In genomic region chr12:44874981-44875416, GRCh38 we compare ENCODE assay signal across 10 cellular contexts. TPM values are rescaled to one million over a fixed set of nuclear protein-coding genes. Genes with fewer than 3 reads are reported as not detected.
DNase-seq lines count a peak whose midpoint lies in the region.
"Had no signal": no experiment of that assay in that cellular context is flagged by ENCODE, and none has a peak within 500 bp of the region (broad histone marks: within the 10 kb centered on the region; RNA-seq: fewer than 3 reads in every experiment).

No MANE protein-coding gene starts in this region.

- DNase-seq in NCI-H2081 (lab: John Stamatoyannopoulos, UW) = peak; percentile 5 to 23
- DNase-seq in NCI-H2081 treated with DMSO at 0.1 percent for 48 hours (lab: John Stamatoyannopoulos, UW) = no peak
- DNase-seq in T-helper 1 cell = peak in 3 of 5 donors; percentile 5 to 7 (median 7)
- DNase-seq in neuronal stem cell (ENCODE audit: low spot score) = peak; percentile 37
- no peak for DNase-seq in LoVo (ENCODE audit: low spot score)
- no peak for DNase-seq in activated CD4-positive, CD25-positive, alpha-beta regulatory T cell treated with anti-CD3 and anti-CD28 coated beads, Interleukin-2, amount 50 U/mL, for 72 hours
- DNase-seq in putamen (ENCODE audit: low spot score) = no peak

- H2BK5ac ChIP-seq in neuronal stem cell (ENCODE audit: low read length) = peak overlapping the region; percentile 100

- H2AFZ ChIP-seq in neuronal stem cell (ENCODE audit: low read length) = peak overlapping the region; percentile 99

- H3K4me2 ChIP-seq in neuronal stem cell (ENCODE audit: insufficient read depth, low read length, poor library complexity, severe bottlenecking) = peak overlapping the region; percentile 48

- H3K18ac ChIP-seq in neuronal stem cell (ENCODE audit: low read length) = peak overlapping the region; percentile 94

- no peak overlapping the region for H2BK120ac ChIP-seq in neuronal stem cell (ENCODE audit: low read depth, low read length)

- no peak overlapping the region for H4K91ac ChIP-seq in neuronal stem cell (ENCODE audit: low read depth, low read length, poor library complexity)

- H2AK5ac ChIP-seq in neuronal stem cell (ENCODE audit: low read depth, low read length) = peak overlapping the region; percentile 95

- H3K79me1 ChIP-seq in neuronal stem cell (ENCODE audit: low read depth, low read length) = peaks cover 2% of the 10 kb centered on the region

- 1% methylated on average over 12 of the region's 12 CpGs for WGBS in ectodermal cell, 2 experiments
- no CpG with 5 or more reads among the region's 12 CpGs for WGBS in neuronal stem cell (ENCODE audit: extremely low coverage in 2 of 2, insufficient read length in 2 of 2, insufficient replicate concordance in 1 of 2), 2 donors

- H3K36me3 ChIP-seq in ectodermal cell (ENCODE audit: control insufficient read depth, insufficient read depth, low read length) = no peaks in the 10 kb centered on the region
- H3K36me3 ChIP-seq in neuronal stem cell (replicated peaks in 1 of 2; ENCODE audit: control insufficient read depth in 2 of 2, insufficient read depth in 2 of 2, low read length in 2 of 2) = peaks cover 2 to 28% of the 10 kb centered on the region in 2 donors
- H3K36me3 ChIP-seq: neutrophil, SJSA1 had no signal

- peak overlapping the region; percentile 54 for H2BK12ac ChIP-seq in neuronal stem cell (ENCODE audit: low read length)

- peaks cover 9% of the 10 kb centered on the region for H3K27me3 ChIP-seq in ectodermal cell (ENCODE audit: control insufficient read depth, insufficient read depth, low read length, poor library complexity, severe bottlenecking)
- H3K27me3 ChIP-seq in neuronal stem cell (ENCODE audit: control insufficient read depth in 3 of 3, insufficient read depth in 3 of 3, low read depth in 1 of 3, low read length in 3 of 3) = no peaks in the 10 kb centered on the region

- no peak overlapping the region for H3K4ac ChIP-seq in neuronal stem cell (ENCODE audit: low read length)

- H3K23ac ChIP-seq in neuronal stem cell (ENCODE audit: low read depth, low read length, poor library complexity) = peak overlapping the region; percentile 25

- H2BK15ac ChIP-seq in neuronal stem cell (ENCODE audit: low read length) = peak overlapping the region; percentile 47

- H3K27ac ChIP-seq in ectodermal cell (ENCODE audit: insufficient read depth, low read depth, low read length, poor library complexity, severe bottlenecking) (no peak overlapping the region), neuronal stem cell (replicated peaks; ENCODE audit: low read length) (peak overlapping the region; percentile 94)
- H3K27ac ChIP-seq: neutrophil, SJSA1 had no signal

- peak overlapping the region; percentile 69 for H3K4me3 ChIP-seq in ectodermal cell (ENCODE audit: insufficient read depth, low read depth, low read length)
- H3K4me3 ChIP-seq in neuronal stem cell (ENCODE audit: low read length in 2 of 2) = peak overlapping the region; percentile 73 to 86
- H3K4me3 ChIP-seq: SJSA1 had no signal

- H3K4me1 ChIP-seq in ectodermal cell (ENCODE audit: control insufficient read depth, insufficient read depth, low read length) (peaks cover 12% of the 10 kb centered on the region), neuronal stem cell (ENCODE audit: control insufficient read depth in 2 of 2, insufficient read depth in 1 of 2, low read depth in 1 of 2, low read length in 2 of 2) (peaks cover 2 to 5% of the 10 kb centered on the region in 2 donors)

- peak overlapping the region; percentile 80 for H3K9ac ChIP-seq in neuronal stem cell (ENCODE audit: low read depth, low read length, poor library complexity)

- no peak overlapping the region for H4K8ac ChIP-seq in neuronal stem cell (ENCODE audit: low read depth, low read length)

- peak overlapping the region; percentile 51 for H3K14ac ChIP-seq in neuronal stem cell (ENCODE audit: low read length)

- H3K9me3 ChIP-seq in ectodermal cell (ENCODE audit: control insufficient read depth, low read length) = no peaks in the 10 kb centered on the region
- peaks cover 1 to 21% of the 10 kb centered on the region in 2 donors for H3K9me3 ChIP-seq in neuronal stem cell (replicated peaks in 1 of 2; ENCODE audit: control insufficient read depth in 2 of 2, insufficient read depth in 1 of 2, low read depth in 1 of 2, low read length in 2 of 2)
- H3K9me3 ChIP-seq: neutrophil, SJSA1 had no signal

RNA-seq across cellular contexts. Expression of gene NELL2, which starts 1.1 kb away (rescaled TPM):
- polyA plus RNA-seq in ectodermal cell (2013, experiment 1 of 4) = 111 TPM
- 139 TPM for polyA plus RNA-seq in ectodermal cell (2013, experiment 2 of 4)
- polyA plus RNA-seq in ectodermal cell (2013, experiment 3 of 4) = 93.4 TPM
- polyA plus RNA-seq in ectodermal cell (2013, experiment 4 of 4) = 120 TPM
- 243 TPM for polyA plus RNA-seq in neuronal stem cell (2013, experiment 1 of 2)
- polyA plus RNA-seq in neuronal stem cell (2013, experiment 2 of 2) = 245 TPM

Comparison
In these comparisons a context has a peak if more than half of its experiments do, and no peak if none do; other contexts are left out.
1. DNase-seq: peak in NCI-H2081 (2 of 2), T-helper 1 cell (3 of 5) and neuronal stem cell (single experiment); none in NCI-H2081 treated with DMSO at 0.1 percent for 48 hours (single experiment), LoVo (single experiment), activated CD4-positive, CD25-positive, alpha-beta regulatory T cell treated with anti-CD3 and anti-CD28 coated beads, Interleukin-2, amount 50 U/mL, for 72 hours (single experiment) and putamen (single experiment).